In the genomic region with DNA sequence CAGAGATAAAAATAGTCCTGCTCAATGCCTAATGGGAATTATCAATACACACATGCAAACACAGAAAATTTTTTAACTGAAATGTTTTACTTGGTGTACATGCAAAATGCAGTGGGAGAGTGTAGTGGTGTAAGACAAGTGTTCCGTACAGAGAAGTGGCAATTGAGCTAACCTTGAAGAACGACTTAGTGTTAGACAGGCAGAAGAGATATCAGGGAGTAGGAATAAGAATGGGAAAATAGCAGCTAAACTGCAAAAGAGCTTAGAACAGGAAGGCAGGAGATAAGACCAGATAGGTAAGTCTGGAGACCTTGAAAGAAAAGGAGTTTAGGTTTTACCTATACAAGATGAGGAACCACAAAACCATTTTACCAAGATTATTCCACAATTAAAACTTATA, we compare ENCODE assay signal across 17 cellular contexts. TPM values are rescaled to one million over a fixed set of nuclear protein-coding genes. Genes with fewer than 3 reads are reported as not detected.
A peak's percentile ranks its signal among the peaks of the same experiment; 100 is the strongest.
DNase-seq lines count a peak whose midpoint lies in the region; ATAC-seq, FAIRE-seq and TF ChIP-seq lines count a peak whose summit lies in the region.
"Had no signal": no experiment of that assay in that cellular context is flagged by ENCODE, and none has a peak within 500 bp of the region (broad histone marks: within the 10 kb centered on the region; RNA-seq: fewer than 3 reads in every experiment).

No MANE protein-coding gene starts in this region.

- BruUV-seq in GM12878 (replicated peaks; lab: Mats Ljungman, UMichigan), result TSS peak; percentile 5

- POLR2A ChIA-PET in GM12878 (lab: Charles Lee), result interaction anchor here (3.2 kb wide), 1 partner anchor 9 kb away, joined by 16 read pairs; the partner anchor contains the start of gene USP24

- no peak for DNase-seq in Right ventricle myocardium superior
- no peak for DNase-seq in left cardiac atrium
- DNase-seq in HFFc6, result no peak
- no peak for DNase-seq in GM12878 (ENCODE audit: low read depth, low spot score)
- no peak for DNase-seq in occipital lobe (lab: John Stamatoyannopoulos, UW)
- DNase-seq: C1 segment of cervical spinal cord, DMS153, MV-4-11, NCI-H1417, NCI-H187 treated with DMSO at 0.1 percent for 48 hours, NCI-H526 treated with DMSO at 0.1 percent for 48 hours, RPMI8226 had no signal

- SMC1A ChIA-PET in GM12878 (lab: Charles Lee; ENCODE audit: uncharacterized antibody, unreplicated experiment), result interaction anchor here (0.9 to 1.5 kb wide), 7 partner anchors 14 to 82 kb away, joined by 3 to 8 read pairs (median 3); no protein-coding TSS in a partner anchor

- CTCF ChIA-PET in GM12878 (lab: Yijun Ruan, JAX), result interaction anchor here (0.6 to 3.0 kb wide), 4 partner anchors 11 to 1379 kb away, joined by 3 to 13 read pairs (median 4); no protein-coding TSS in a partner anchor

- in situ Hi-C loops in GM12878 (cut with MboI), result no loop called here

- no peak for TF ChIP-seq CTCF in HFFc6 (IDR thresholded peaks at IDR 0.05)
- TF ChIP-seq CTCF in GM12878 (IDR thresholded peaks at IDR 0.05 in 2 of 3, conservative IDR thresholded peaks at IDR 0.05 in 1 of 3; ENCODE audit: control insufficient read depth in 2 of 3, extremely low read depth in 1 of 3, insufficient read depth in 1 of 3, low read depth in 3 of 3, low read length in 3 of 3), result no peak

- H4K20me1 ChIP-seq in GM12878 (ENCODE audit: control insufficient read depth, insufficient read depth), result no peaks in the 10 kb centered on the region

- no peak overlapping the region for H3K4me2 ChIP-seq in GM12878 (ENCODE audit: control insufficient read depth, insufficient read depth)

- intact Hi-C loops in Right ventricle myocardium superior (cut with DNase I), result no loop called here
- intact Hi-C loops in left cardiac atrium (cut with DNase I), result no loop called here
- intact Hi-C loops in GM12878 (cut with micrococcal nuclease; ENCODE audit: unreplicated experiment), result no loop called here

- peaks cover 0 to 7% of the 10 kb centered on the region in 2 experiments; a peak in 2 of 4 replicates for H3K36me3 ChIP-seq in GM12878 (ENCODE audit: control insufficient read depth in 2 of 2, insufficient read depth in 2 of 2, low read length in 1 of 2)
- no peaks in the 10 kb centered on the region for H3K36me3 ChIP-seq in subcutaneous abdominal adipose tissue (ENCODE audit: control insufficient read depth in 5 of 5, insufficient read depth in 5 of 5, low read length in 5 of 5)
- H3K36me3 ChIP-seq: HAP-1, SJSA1 had no signal

- H2AFZ ChIP-seq in GM12878 (ENCODE audit: control insufficient read depth, low read depth, low read length), result no peak overlapping the region

- H3K4me3 ChIP-seq in GM12878, result no peak overlapping the region
- H3K4me3 ChIP-seq in subcutaneous abdominal adipose tissue (ENCODE audit: low read depth in 1 of 5, low read length in 5 of 5), result no peak overlapping the region
- H3K4me3 ChIP-seq: HAP-1, SJSA1 had no signal

- no peaks in the 10 kb centered on the region for H3K36me3 Mint-ChIP-seq in HFFc6 (ENCODE audit: low read depth)

- TF ChIP-seq RAD21 in GM12878 (IDR thresholded peaks at IDR 0.05; ENCODE audit: insufficient read depth, low read depth, low read length), result no peak

- H3K9me3 Mint-ChIP-seq in HFFc6, result no peaks in the 10 kb centered on the region

- H3K4me1 Mint-ChIP-seq in HFFc6 (ENCODE audit: low read depth), result peaks cover 66% of the 10 kb centered on the region

- no peak for FAIRE-seq in GM12878 (lab: Jason Lieb, UNC)
- FAIRE-seq: A204.1 had no signal

- TF ChIP-seq POLR2A in GM12878 (IDR thresholded peaks at IDR 0.05; ENCODE audit: low read depth, low read length), result no peak

- ATAC-seq in Right ventricle myocardium superior (ENCODE audit: poor library complexity) (peak; percentile 32), left cardiac atrium (no peak), GM12878 (no peak), GM21529 (IDR thresholded peaks at IDR 0.05; ENCODE audit: unreplicated experiment) (no peak)

- no peak for TF ChIP-seq EP300 in GM12878 (IDR thresholded peaks at IDR 0.05; ENCODE audit: borderline replicate concordance in 1 of 2, control insufficient read depth in 1 of 2, low read depth in 2 of 2, low read length in 2 of 2)

- no peak overlapping the region for H3K4me3 Mint-ChIP-seq in HFFc6

- H3K9ac ChIP-seq in GM12878 (ENCODE audit: control insufficient read depth, insufficient read depth, low read length) (no peak overlapping the region), subcutaneous abdominal adipose tissue (ENCODE audit: low read length in 5 of 5) (no peak overlapping the region)

- H3K4me1 ChIP-seq in GM12878 (ENCODE audit: control insufficient read depth, insufficient read depth, low read length) (peaks cover 28% of the 10 kb centered on the region), subcutaneous abdominal adipose tissue (ENCODE audit: control insufficient read depth in 5 of 5, insufficient read depth in 5 of 5, low read length in 5 of 5) (peaks cover 0 to 71% (median 59%) of the 10 kb centered on the region in 5 donors)

- no peaks in the 10 kb centered on the region for H3K27me3 ChIP-seq in GM12878 (replicated peaks in 1 of 2; ENCODE audit: control insufficient read depth in 2 of 2, insufficient read depth in 2 of 2, low read length in 1 of 2)
- H3K27me3 ChIP-seq in subcutaneous abdominal adipose tissue (ENCODE audit: control insufficient read depth in 5 of 5, insufficient read depth in 4 of 5, low read length in 5 of 5), result no peaks in the 10 kb centered on the region
- H3K27me3 ChIP-seq: SJSA1 had no signal

- H3K27ac Mint-ChIP-seq in HFFc6, result peak overlapping the region; percentile 1; the same call in 1 of the 2 replicates

- H3K9me3 ChIP-seq in GM12878 (replicated peaks; ENCODE audit: control insufficient read depth, insufficient read depth, low read length) (no peaks in the 10 kb centered on the region), subcutaneous abdominal adipose tissue (ENCODE audit: control insufficient read depth in 5 of 5, low read length in 5 of 5) (no peaks in the 10 kb centered on the region)
- H3K9me3 ChIP-seq: HAP-1, SJSA1 had no signal

- H3K27me3 Mint-ChIP-seq in HFFc6 (ENCODE audit: insufficient read depth), result no peaks in the 10 kb centered on the region; the same call in 1 of the 2 replicates

- H3K27ac ChIP-seq in GM12878 (ENCODE audit: control insufficient read depth, insufficient read depth), result no peak overlapping the region
- H3K27ac ChIP-seq in subcutaneous abdominal adipose tissue (ENCODE audit: low read depth, low read length), result peak overlapping the region; percentile 95
- H3K27ac ChIP-seq: SJSA1 had no signal

- WGBS in GM12878 (ENCODE audit: insufficient coverage, insufficient replicate concordance, low lambda C conversion rate, missing lambda C conversion rate), result 95% methylated on average over 2 of the region's 2 CpGs

- RAD21 ChIA-PET in GM12878 (lab: Charles Lee; ENCODE audit: unreplicated experiment), result interaction anchor here (2.0 kb wide), 1 partner anchor 72 kb away, joined by 7 read pairs; no protein-coding TSS in a partner anchor

- peaks cover 79% of the 10 kb centered on the region for H3K79me2 ChIP-seq in GM12878 (ENCODE audit: control insufficient read depth, insufficient read depth, low read length)

TF ChIP-seq in GM12878, 131 proteins besides CTCF, POLR2A, EP300 and RAD21 (continues in another document):
- no peak for TF ChIP-seq NRF1 (conservative IDR thresholded peaks at IDR 0.05; ENCODE audit: low read depth, low read length)
- TF ChIP-seq ZNF217 (IDR thresholded peaks at IDR 0.05), result no peak
- TF ChIP-seq PML (IDR thresholded peaks at IDR 0.05; ENCODE audit: low read length), result no peak
- TF ChIP-seq SP1 (IDR thresholded peaks at IDR 0.05; ENCODE audit: low read depth, low read length), result no peak
- TF ChIP-seq, protein P1, sequence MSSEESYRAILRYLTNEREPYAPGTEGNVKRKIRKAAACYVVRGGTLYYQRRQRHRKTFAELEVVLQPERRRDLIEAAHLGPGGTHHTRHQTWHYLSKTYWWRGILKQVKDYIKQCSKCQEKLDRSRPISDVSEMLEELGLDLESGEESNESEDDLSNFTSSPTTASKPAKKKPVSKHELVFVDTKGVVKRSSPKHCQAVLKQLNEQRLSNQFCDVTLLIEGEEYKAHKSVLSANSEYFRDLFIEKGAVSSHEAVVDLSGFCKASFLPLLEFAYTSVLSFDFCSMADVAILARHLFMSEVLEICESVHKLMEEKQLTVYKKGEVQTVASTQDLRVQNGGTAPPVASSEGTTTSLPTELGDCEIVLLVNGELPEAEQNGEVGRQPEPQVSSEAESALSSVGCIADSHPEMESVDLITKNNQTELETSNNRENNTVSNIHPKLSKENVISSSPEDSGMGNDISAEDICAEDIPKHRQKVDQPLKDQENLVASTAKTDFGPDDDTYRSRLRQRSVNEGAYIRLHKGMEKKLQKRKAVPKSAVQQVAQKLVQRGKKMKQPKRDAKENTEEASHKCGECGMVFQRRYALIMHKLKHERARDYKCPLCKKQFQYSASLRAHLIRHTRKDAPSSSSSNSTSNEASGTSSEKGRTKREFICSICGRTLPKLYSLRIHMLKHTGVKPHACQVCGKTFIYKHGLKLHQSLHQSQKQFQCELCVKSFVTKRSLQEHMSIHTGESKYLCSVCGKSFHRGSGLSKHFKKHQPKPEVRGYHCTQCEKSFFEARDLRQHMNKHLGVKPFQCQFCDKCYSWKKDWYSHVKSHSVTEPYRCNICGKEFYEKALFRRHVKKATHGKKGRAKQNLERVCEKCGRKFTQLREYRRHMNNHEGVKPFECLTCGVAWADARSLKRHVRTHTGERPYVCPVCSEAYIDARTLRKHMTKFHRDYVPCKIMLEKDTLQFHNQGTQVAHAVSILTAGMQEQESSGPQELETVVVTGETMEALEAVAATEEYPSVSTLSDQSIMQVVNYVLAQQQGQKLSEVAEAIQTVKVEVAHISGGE (CRISPR knock-in tag; IDR thresholded peaks at IDR 0.05), result no peak

RNA-seq across cellular contexts. Expression of gene USP24, which starts 9.0 kb away (rescaled TPM):
- 32.9 TPM for total RNA-seq in Right ventricle myocardium superior
- 10 to 100 TPM; 31.8 to 33.6 TPM for total RNA-seq in left cardiac atrium
- 10 to 100 TPM; 22.5 to 27.8 (median 25.0) TPM for total RNA-seq in HFFc6 (2021; fragmentation: NEBNext Ultra II Directional; extraction: Animal tissue kit (Norgen Biotek cat#: 25700))
- total RNA-seq in GM12878 (2013; cell fraction: nucleolus; rRNA removed), result 162 TPM in 2 replicates
- 28.7 and 34.1 TPM in 2 replicates for total RNA-seq in GM12878 (2014; rRNA removed)
- 36.5 and 42.7 TPM in 2 replicates for total RNA-seq in GM12878 (2014; rRNA removed; fragmentation: Illumina TruSeq; extraction: Trizol)
- 26.8 and 32.1 TPM in 2 replicates for total RNA-seq in GM12878 (2021)
- polyA plus RNA-seq in GM12878 (2011; ENCODE audit: low read depth), result 15.9 TPM
- polyA plus RNA-seq in GM12878 (2011; rRNA removed), result 22.7 and 24.2 TPM in 2 replicates
- polyA plus RNA-seq in GM12878 (2011; cell fraction: cytosol; rRNA removed), result 14.3 and 19.6 TPM in 2 replicates
- 32.8 and 35.9 TPM in 2 replicates for polyA plus RNA-seq in GM12878 (2011; cell fraction: nucleus; rRNA removed)
- 17.2 and 18.5 TPM in 2 replicates for polyA plus RNA-seq in GM12878 (2012)
- 31.0 and 37.2 TPM in 2 replicates for polyA plus RNA-seq in GM12878 (2014; fragmentation: Illumina TruSeq; extraction: Trizol)
- polyA plus RNA-seq in GM12878 (2014; fragmentation: Nextera tagmentation; extraction: Ambion mirVana), result 1 to 10 TPM; 4.6 to 6.4 TPM
- polyA plus RNA-seq in GM12878 (2014; rRNA removed), result 22.9 and 27.8 TPM in 2 replicates
- polyA plus RNA-seq in GM12878 (2016; fragmentation: Nextera tagmentation; extraction: Ambion mirVana), result 1 to 10 TPM; 8.4 to 9.6 TPM
- polyA minus RNA-seq in GM12878 (2011; rRNA and poly(A)+ RNA removed), result 64.6 and 80.2 TPM in 2 replicates
- polyA minus RNA-seq in GM12878 (2011; cell fraction: cytosol; rRNA and poly(A)+ RNA removed), result 22.3 and 27.1 TPM in 2 replicates
- 49.0 and 65.9 TPM in 2 replicates for polyA minus RNA-seq in GM12878 (2011; cell fraction: nucleus; rRNA and poly(A)+ RNA removed)
- 93.9 TPM for total RNA-seq in occipital lobe
